Comparison of ENCODE assay signal across 8 cellular contexts in genomic region chr3:136750209-136750921, GRCh38. TPM values are rescaled to one million over a fixed set of nuclear protein-coding genes. Genes with fewer than 3 reads are reported as not detected.
DNase-seq lines count a peak whose midpoint lies in the region; ATAC-seq, FAIRE-seq and TF ChIP-seq lines count a peak whose summit lies in the region.

No MANE protein-coding gene starts in this region.

- H3K4me2 ChIP-seq in KMS-11 = peak overlapping the region; percentile 100
- peak overlapping the region; percentile 80 for H3K4me2 ChIP-seq in HepG2 (ENCODE audit: low read depth, low read length)

- H3K4me3 ChIP-seq in CD8-positive, alpha-beta memory T cell (ENCODE audit: low read length) = peak overlapping the region; percentile 78
- peak overlapping the region; percentile 81 for H3K4me3 ChIP-seq in KMS-11 (IDR thresholded peaks at IDR 0.05; ENCODE audit: insufficient read depth, low read depth, low read length)
- peak overlapping the region; percentile 65 for H3K4me3 ChIP-seq in astrocyte of the cerebellum (ENCODE audit: low read depth, low read length)
- H3K4me3 ChIP-seq in HepG2 (replicated peaks in 1 of 3; ENCODE audit: insufficient read depth in 1 of 3, low read depth in 2 of 3, low read length in 3 of 3) = peak overlapping the region; percentile 67 to 74 (median 68)
- H3K4me3 ChIP-seq in tibial artery = peak overlapping the region; percentile 77 to 91

- ATAC-seq in HepG2 (no peak), HG03196 (IDR thresholded peaks at IDR 0.05; ENCODE audit: unreplicated experiment) (no peak)

- peak; percentile 54 for FAIRE-seq in HepG2 (lab: Jason Lieb, UNC)

- in situ Hi-C loops in astrocyte of the cerebellum (cut with HindIII; ENCODE audit: low sequenced_read_pairs) = loop anchor here (10.0 kb wide), 1 partner anchor 264 kb away; no protein-coding TSS in a partner anchor
- in situ Hi-C loops in HepG2 (cut with HindIII; ENCODE audit: extremely low pct_ligation_motif_present, low pct_unique_long_range_greater_than_20kb) = loop anchor here (10.0 kb wide), 2 partner anchors 356 to 676 kb away; no protein-coding TSS in a partner anchor

- H3K9me3 ChIP-seq in CD8-positive, alpha-beta memory T cell (ENCODE audit: low read length) = no peaks in the 10 kb centered on the region
- H3K9me3 ChIP-seq in HepG2 (ENCODE audit: low read length) (no peaks in the 10 kb centered on the region), tibial artery (no peaks in the 10 kb centered on the region)

- 2% methylated on average over 8 of the region's 8 CpGs for WGBS in HepG2 (ENCODE audit: low lambda C conversion rate)

- no peaks in the 10 kb centered on the region for H3K27me3 ChIP-seq in CD8-positive, alpha-beta memory T cell (ENCODE audit: insufficient read depth, low read length, poor library complexity, severe bottlenecking)
- no peaks in the 10 kb centered on the region for H3K27me3 ChIP-seq in KMS-11 (ENCODE audit: insufficient read depth, low read depth)
- no peaks in the 10 kb centered on the region for H3K27me3 ChIP-seq in HepG2 (ENCODE audit: control insufficient read depth in 1 of 2, insufficient read depth in 2 of 2, low read length in 2 of 2)
- H3K27me3 ChIP-seq in tibial artery = no peaks in the 10 kb centered on the region

- TF ChIP-seq EP300 in HepG2 (IDR thresholded peaks at IDR 0.05; ENCODE audit: low read depth in 2 of 2, low read length in 2 of 2) (no peak), HepG2 (CRISPR knock-in tag; IDR thresholded peaks at IDR 0.05; ENCODE audit: borderline replicate concordance) (no peak)

- no peak for TF ChIP-seq RAD21 in HepG2 (CRISPR knock-in tag; IDR thresholded peaks at IDR 0.05)

- H3K27me3 Mint-ChIP-seq in CD8-positive, alpha-beta memory T cell = peaks cover 0 to 3% of the 10 kb centered on the region in 2 donors

- H4K20me1 ChIP-seq in KMS-11 (ENCODE audit: insufficient read depth) = 0 out of 2 replicates have a peak, but pooled peaks cover 4% of the 10 kb centered on the region
- H4K20me1 ChIP-seq in HepG2 (ENCODE audit: insufficient read depth, low read length) = no peaks in the 10 kb centered on the region

- no peaks in the 10 kb centered on the region for H3K36me3 ChIP-seq in CD8-positive, alpha-beta memory T cell (ENCODE audit: insufficient read depth, low read length)
- no peaks in the 10 kb centered on the region for H3K36me3 ChIP-seq in KMS-11 (ENCODE audit: insufficient read depth)
- H3K36me3 ChIP-seq in HepG2 (replicated peaks in 1 of 2; ENCODE audit: control insufficient read depth in 1 of 2, insufficient read depth in 2 of 2, low read length in 2 of 2) = no peaks in the 10 kb centered on the region; a peak in 1 of 5 replicates
- H3K36me3 ChIP-seq in tibial artery = no peaks in the 10 kb centered on the region

- peak overlapping the region; percentile 6 for H2AFZ ChIP-seq in KMS-11 (ENCODE audit: low read depth)
- peak overlapping the region; percentile 32 for H2AFZ ChIP-seq in HepG2 (ENCODE audit: low read length)

- intact Hi-C loops in HepG2 (cut with micrococcal nuclease; ENCODE audit: unreplicated experiment) = loop anchor here (5.0 to 10.0 kb wide), 3 partner anchors 118 to 556 kb away; partner anchors contain the start of gene MSL2
- intact Hi-C loops in tibial artery (cut with DNase I; ENCODE audit: low total_unique reads) = loop anchor here (5.0 to 10.0 kb wide), 2 partner anchors 114 to 553 kb away; partner anchors contain the start of genes MSL2 and NCK1

- peak overlapping the region; percentile 70 for H3K27ac ChIP-seq in CD8-positive, alpha-beta memory T cell (ENCODE audit: low read depth, low read length)
- H3K27ac ChIP-seq in KMS-11 (peak overlapping the region; percentile 95), HepG2 (ENCODE audit: extremely low read length, insufficient read depth, low read length) (peak overlapping the region; percentile 94), tibial artery (peak overlapping the region; percentile 95 to 98)

- CTCF ChIA-PET in CD8-positive, alpha-beta memory T cell (lab: Charles Lee) = interaction anchor here (0.7 to 2.7 kb wide), 3 partner anchors 12 to 675 kb away, joined by 3 to 9 read pairs (median 3); no protein-coding TSS in a partner anchor
- CTCF ChIA-PET in HepG2 (lab: Yijun Ruan, JAX; ENCODE audit: low intra/inter-chr PET ratio, low total read pairs) = interaction anchor here (0.6 kb wide), 1 partner anchor 346 kb away, joined by 3 read pairs; no protein-coding TSS in a partner anchor

- H3K4me1 ChIP-seq in CD8-positive, alpha-beta memory T cell (ENCODE audit: insufficient read depth, low read length) = peaks cover 43% of the 10 kb centered on the region
- H3K4me1 ChIP-seq in KMS-11 (ENCODE audit: low read depth, poor library complexity, severe bottlenecking) = peaks cover 44% of the 10 kb centered on the region
- peaks cover 31% of the 10 kb centered on the region for H3K4me1 ChIP-seq in HepG2 (ENCODE audit: insufficient read depth, low read length)
- H3K4me1 ChIP-seq in tibial artery = peaks cover 0 to 58% (median 33%) of the 10 kb centered on the region in 4 donors

- no peak for DNase-seq in CD8-positive, alpha-beta memory T cell
- no peak for DNase-seq in astrocyte of the cerebellum (ENCODE audit: low read depth)
- DNase-seq in HepG2 (ENCODE audit: low spot score) = peak; percentile 9
- DNase-seq in tibial artery = no peak
- no peak for DNase-seq in NCI-H1048 (lab: John Stamatoyannopoulos, UW)
- DNase-seq in cerebellar nuclear complex (lab: John Stamatoyannopoulos, UW) = no peak

- H3K36me3 Mint-ChIP-seq in CD8-positive, alpha-beta memory T cell = peaks cover 0 to 11% (median 0%) of the 10 kb centered on the region in 3 donors

- H3K79me2 ChIP-seq in KMS-11 (ENCODE audit: insufficient read depth, low read depth) (peaks cover 60% of the 10 kb centered on the region), HepG2 (ENCODE audit: insufficient read depth, low read length) (peaks cover 58% of the 10 kb centered on the region)

- no peak for TF ChIP-seq CTCF in KMS-11 (conservative IDR thresholded peaks at IDR 0.05; ENCODE audit: low read depth, low read length)
- no peak for TF ChIP-seq CTCF in astrocyte of the cerebellum (IDR thresholded peaks at IDR 0.05; ENCODE audit: low read depth, low read length, missing control alignments)
- TF ChIP-seq CTCF in HepG2 (CRISPR knock-in tag; IDR thresholded peaks at IDR 0.05) = no peak
- TF ChIP-seq CTCF in tibial artery (IDR thresholded peaks at IDR 0.05) = no peak

- H3K9ac ChIP-seq in KMS-11 (peak overlapping the region; percentile 91), HepG2 (ENCODE audit: insufficient read depth, low read depth, low read length) (peak overlapping the region; percentile 84)

- H3K27ac Mint-ChIP-seq in CD8-positive, alpha-beta memory T cell = peak overlapping the region; percentile 82 to 98 (median 94)

- no peak for TF ChIP-seq POLR2A in HepG2 (IDR thresholded peaks at IDR 0.05; ENCODE audit: insufficient read depth in 1 of 2, low read depth in 2 of 2, low read length in 2 of 2)

- BruUV-seq in HepG2 (replicated peaks; lab: Mats Ljungman, UMichigan) = no TSS peak

- H3K4me3 Mint-ChIP-seq in CD8-positive, alpha-beta memory T cell = peak overlapping the region; percentile 84 to 95 (median 92)

- POLR2A ChIA-PET in CD8-positive, alpha-beta memory T cell (lab: Charles Lee) = no interaction called here
- POLR2A ChIA-PET in HepG2 (lab: Yijun Ruan, JAX) = interaction anchor here (1.1 kb wide), 1 partner anchor 111 kb away, joined by 3 read pairs; no protein-coding TSS in a partner anchor

- H3K9me3 Mint-ChIP-seq in CD8-positive, alpha-beta memory T cell = peaks cover 0 to 3% (median 0%) of the 10 kb centered on the region in 5 donors

- H3K4me1 Mint-ChIP-seq in CD8-positive, alpha-beta memory T cell = peaks cover 57 to 65% (median 59%) of the 10 kb centered on the region in 3 donors

TF ChIP-seq in HepG2, 621 proteins besides CTCF, POLR2A, EP300 and RAD21 (continues in another document):
- TF ChIP-seq ZBTB25 (CRISPR knock-in tag; IDR thresholded peaks at IDR 0.05) (no peak), ZNF556 (CRISPR knock-in tag; IDR thresholded peaks at IDR 0.05; ENCODE audit: borderline replicate concordance) (no peak), ZFX (CRISPR knock-in tag; IDR thresholded peaks at IDR 0.05; ENCODE audit: low read depth) (0 out of 2 replicates have a peak, but pooled peaks have one; percentile 27), ZNF891 (CRISPR knock-in tag; IDR thresholded peaks at IDR 0.05) (no peak)

RNA-seq across cellular contexts. Expression of gene STAG1, which starts 1.8 kb away (rescaled TPM):
- total RNA-seq in CD8-positive, alpha-beta memory T cell = 10 to 100 TPM; 58.5 to 61.4 TPM
- polyA plus RNA-seq in CD8-positive, alpha-beta memory T cell = 19.0 TPM
- 25.9 and 37.8 TPM in 2 replicates for total RNA-seq in HepG2 (2016; rRNA removed; fragmentation: Illumina TruSeq; extraction: Trizol)
- total RNA-seq in HepG2 (2016; cell fraction: cytosol; rRNA removed; fragmentation: Illumina TruSeq; extraction: Trizol; ENCODE audit: low read depth) = 12.4 and 13.3 TPM in 2 replicates
- total RNA-seq in HepG2 (2016; cell fraction: insoluble cytoplasmic fraction; rRNA removed; fragmentation: Illumina TruSeq; extraction: Trizol) = 27.2 and 38.3 TPM in 2 replicates
- total RNA-seq in HepG2 (2016; cell fraction: membrane; rRNA removed; fragmentation: Illumina TruSeq; extraction: Trizol) = 13.0 and 13.7 TPM in 2 replicates
- total RNA-seq in HepG2 (2016; cell fraction: nucleus; rRNA removed; fragmentation: Illumina TruSeq; extraction: Trizol) = 45.3 and 46.5 TPM in 2 replicates
- 5.8 and 6.2 TPM in 2 replicates for polyA plus RNA-seq in HepG2 (2011; rRNA removed)
- 2.4 and 4.3 TPM in 2 replicates for polyA plus RNA-seq in HepG2 (2011; cell fraction: cytosol; rRNA removed)
- 2.8 and 4.2 TPM in 2 replicates for polyA plus RNA-seq in HepG2 (2011; cell fraction: nucleus; rRNA removed)
- 7.8 and 8.7 TPM in 2 replicates for polyA plus RNA-seq in HepG2 (2012)
- polyA plus RNA-seq in HepG2 (2016; cell fraction: cytosol; fragmentation: Illumina TruSeq; extraction: Trizol; ENCODE audit: low read depth) = 1.00 and 1.1 TPM in 2 replicates
- 19.1 and 21.9 TPM in 2 replicates for polyA plus RNA-seq in HepG2 (2016; cell fraction: insoluble cytoplasmic fraction; fragmentation: Illumina TruSeq; extraction: Trizol; ENCODE audit: low read depth)
- 2.9 and 3.1 TPM in 2 replicates for polyA plus RNA-seq in HepG2 (2016; cell fraction: membrane; fragmentation: Illumina TruSeq; extraction: Trizol; ENCODE audit: low read depth)
- polyA plus RNA-seq in HepG2 (2016; cell fraction: nucleus; fragmentation: Illumina TruSeq; extraction: Trizol; ENCODE audit: insufficient read depth, low read depth) = 16.1 and 16.2 TPM in 2 replicates
- polyA minus RNA-seq in HepG2 (2011; rRNA and poly(A)+ RNA removed; ENCODE audit: low replicate concordance) = 5.2 and 17.2 TPM in 2 replicates
- polyA minus RNA-seq in HepG2 (2011; cell fraction: cytosol; rRNA and poly(A)+ RNA removed) = 9.1 and 13.0 TPM in 2 replicates
- 44.2 and 44.3 TPM in 2 replicates for polyA minus RNA-seq in HepG2 (2011; cell fraction: nucleus; rRNA and poly(A)+ RNA removed)
